In the genomic region with DNA sequence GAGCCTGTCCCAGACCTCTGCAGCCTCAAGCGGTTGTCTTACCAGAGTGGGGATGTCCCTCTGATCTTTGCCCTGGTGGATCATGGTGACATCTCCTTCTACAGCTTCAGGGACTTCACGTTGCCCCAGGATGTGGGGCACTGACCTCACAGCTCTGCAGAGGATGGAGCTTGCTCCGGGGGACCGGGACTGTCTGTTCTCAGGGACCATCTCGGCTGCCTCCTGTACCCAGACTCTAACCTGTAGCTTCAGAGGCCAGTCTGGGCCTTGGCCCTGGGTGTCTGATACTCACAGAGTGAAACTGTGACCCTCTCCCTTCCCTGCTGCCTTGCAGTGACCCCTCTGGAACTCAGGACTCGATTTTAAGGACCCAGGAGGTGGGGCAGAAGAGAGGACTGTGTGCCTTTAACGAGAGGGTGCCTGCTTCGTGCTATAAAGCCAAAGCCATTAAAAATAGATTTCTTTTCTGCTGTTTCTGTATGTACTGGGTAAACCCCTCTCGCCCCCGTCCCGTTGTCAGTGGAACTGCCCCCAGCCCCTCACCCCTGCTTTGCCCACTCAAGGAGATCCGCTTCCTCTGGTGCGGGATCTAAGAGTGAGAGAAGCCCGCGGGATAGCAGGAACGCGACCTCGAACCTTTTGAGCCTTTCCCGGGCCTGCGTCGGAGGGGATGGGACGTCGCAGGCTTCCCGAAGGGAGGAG, we compare ENCODE assay signal across 9 cellular contexts. TPM values are rescaled to one million over a fixed set of nuclear protein-coding genes. Genes with fewer than 3 reads are reported as not detected.
DNase-seq lines count a peak whose midpoint lies in the region; ATAC-seq and TF ChIP-seq lines count a peak whose summit lies in the region.
"Had no signal": no experiment of that assay in that cellular context is flagged by ENCODE, and none has a peak within 500 bp of the region (broad histone marks: within the 10 kb centered on the region; RNA-seq: fewer than 3 reads in every experiment).

No MANE protein-coding gene starts in this region.

- in situ Hi-C loops in GM13976 (cut with MboI; ENCODE audit: low sequenced_read_pairs, unreplicated experiment): no loop called here

- CTCF ChIA-PET in HEK293 (lab: Yijun Ruan, JAX): interaction anchor here (0.6 to 2.8 kb wide), 11 partner anchors 8 to 226 kb away, joined by 3 to 11 read pairs (median 4); partner anchors contain the start of gene TSEN54

- H3K4me1 Mint-ChIP-seq in activated T-helper 1 cell treated with anti-CD3 and anti-CD28 coated beads, Interleukin-12 subunit alpha, Interleukin-12 subunit beta, Interleukin-2, Interleukin-4 antibody, amounts not matched to agents 30 ng/mL and 10 ng/mL and 1 ng/mL, durations not matched to agents 14 hours and 24 hours and 36 hours (ENCODE audit: low read depth): peaks cover 6% of the 10 kb centered on the region

- no CpG with 5 or more reads among the region's 24 CpGs for WGBS in iPS DF 6.9 (ENCODE audit: insufficient coverage, insufficient read length)

- DNase-seq in activated T-helper 1 cell treated with anti-CD3 and anti-CD28 coated beads, Interleukin-12 subunit alpha, Interleukin-12 subunit beta, Interleukin-2, Interleukin-4 antibody, amounts not matched to agents 30 ng/mL and 10 ng/mL and 1 ng/mL, durations not matched to agents 14 hours and 24 hours and 36 hours (ENCODE audit: low spot score): no peak
- no peak for DNase-seq in iPS DF 6.9 (ENCODE audit: low read depth, low spot score)
- no peak for DNase-seq in skeletal muscle cell (ENCODE audit: low read depth)
- DNase-seq in GM13976 (ENCODE audit: low spot score): no peak
- DNase-seq in NCI-H748 treated with DMSO at 0.1 percent for 48 hours (lab: John Stamatoyannopoulos, UW): no peak

- H3K4me3 ChIP-seq in HEK293 (ENCODE audit: low read depth, low read length) (peak overlapping the region; percentile 54), iPS DF 6.9 (ENCODE audit: low read length) (peak overlapping the region; percentile 73; the same call in 1 of the 2 replicates), skeletal muscle cell (ENCODE audit: low read depth, low read length) (peak overlapping the region; percentile 49)

- ATAC-seq in GM21737 (IDR thresholded peaks at IDR 0.05; ENCODE audit: unreplicated experiment): no peak
- no peak for ATAC-seq in HG03565 (IDR thresholded peaks at IDR 0.05; ENCODE audit: unreplicated experiment)

- H3K27me3 Mint-ChIP-seq in activated T-helper 1 cell treated with anti-CD3 and anti-CD28 coated beads, Interleukin-12 subunit alpha, Interleukin-12 subunit beta, Interleukin-2, Interleukin-4 antibody, amounts not matched to agents 30 ng/mL and 10 ng/mL and 1 ng/mL, durations not matched to agents 14 hours and 24 hours and 36 hours (ENCODE audit: insufficient read depth): peaks cover 10% of the 10 kb centered on the region

- no peaks in the 10 kb centered on the region for H3K9me3 ChIP-seq in HEK293 (ENCODE audit: control insufficient read depth, insufficient read depth, low read depth, low read length)
- no peaks in the 10 kb centered on the region for H3K9me3 ChIP-seq in iPS DF 6.9 (ENCODE audit: control insufficient read depth, insufficient read depth, low read length)

- no peaks in the 10 kb centered on the region for H3K9me3 Mint-ChIP-seq in activated T-helper 1 cell treated with anti-CD3 and anti-CD28 coated beads, Interleukin-12 subunit alpha, Interleukin-12 subunit beta, Interleukin-2, Interleukin-4 antibody, amounts not matched to agents 30 ng/mL and 10 ng/mL and 1 ng/mL, durations not matched to agents 14 hours and 24 hours and 36 hours

- H3K4me1 ChIP-seq in HEK293 (ENCODE audit: control insufficient read depth, insufficient read depth, low read length) (peaks cover 5% of the 10 kb centered on the region), iPS DF 6.9 (ENCODE audit: control insufficient read depth, insufficient read depth, low read length) (no peaks in the 10 kb centered on the region)

- peaks cover 16% of the 10 kb centered on the region for H3K36me3 Mint-ChIP-seq in activated T-helper 1 cell treated with anti-CD3 and anti-CD28 coated beads, Interleukin-12 subunit alpha, Interleukin-12 subunit beta, Interleukin-2, Interleukin-4 antibody, amounts not matched to agents 30 ng/mL and 10 ng/mL and 1 ng/mL, durations not matched to agents 14 hours and 24 hours and 36 hours (ENCODE audit: low read depth)

- no peaks in the 10 kb centered on the region for H3K27me3 ChIP-seq in iPS DF 6.9 (ENCODE audit: control insufficient read depth, insufficient read depth, low read length)

- POLR2A ChIA-PET in HEK293 (lab: Yijun Ruan, JAX): interaction anchor here (0.5 to 2.2 kb wide), 18 partner anchors 8 to 387 kb away, joined by 3 to 35 read pairs (median 4); partner anchors contain the start of gene TSEN54

- intact Hi-C loops in activated T-helper 1 cell treated with anti-CD3 and anti-CD28 coated beads, Interleukin-12 subunit alpha, Interleukin-12 subunit beta, Interleukin-2, Interleukin-4 antibody, amounts not matched to agents 30 ng/mL and 10 ng/mL and 1 ng/mL, durations not matched to agents 14 hours and 24 hours and 36 hours (cut with micrococcal nuclease): loop anchor here (2.0 kb wide), 2 partner anchors 68 to 98 kb away; partner anchors contain the start of gene TMEM94

- TF ChIP-seq CTCF in HEK293 (tag by site-specific recombination; IDR thresholded peaks at IDR 0.05) (no peak), GM13976 (IDR thresholded peaks at IDR 0.05; ENCODE audit: borderline replicate concordance, control extremely low read depth, extremely low read depth, insufficient read depth, missing control alignments) (no peak)

- H3K27ac ChIP-seq in HEK293 (ENCODE audit: extremely low read depth, low read depth, low read length): peak overlapping the region; percentile 61
- no peak overlapping the region for H3K27ac ChIP-seq in iPS DF 6.9 (ENCODE audit: low read length)

- H3K36me3 ChIP-seq in HEK293 (ENCODE audit: control insufficient read depth in 2 of 2, insufficient read depth in 1 of 2, low read length in 2 of 2) (peaks cover 12 to 43% of the 10 kb centered on the region in 2 experiments; a peak in 2 of 3 replicates), iPS DF 6.9 (ENCODE audit: control insufficient read depth, insufficient read depth, low read length) (peaks cover 10% of the 10 kb centered on the region)

- no peak overlapping the region for H3K27ac Mint-ChIP-seq in activated T-helper 1 cell treated with anti-CD3 and anti-CD28 coated beads, Interleukin-12 subunit alpha, Interleukin-12 subunit beta, Interleukin-2, Interleukin-4 antibody, amounts not matched to agents 30 ng/mL and 10 ng/mL and 1 ng/mL, durations not matched to agents 14 hours and 24 hours and 36 hours

- H3K4me3 Mint-ChIP-seq in activated T-helper 1 cell treated with anti-CD3 and anti-CD28 coated beads, Interleukin-12 subunit alpha, Interleukin-12 subunit beta, Interleukin-2, Interleukin-4 antibody, amounts not matched to agents 30 ng/mL and 10 ng/mL and 1 ng/mL, durations not matched to agents 14 hours and 24 hours and 36 hours: peak overlapping the region; percentile 33

TF ChIP-seq in HEK293, 187 proteins besides CTCF, POLR2A, EP300 and RAD21:
- TF ChIP-seq ZNF654 (tag by site-specific recombination; IDR thresholded peaks at IDR 0.05; ENCODE audit: low read depth): no peak
- no peak for TF ChIP-seq RBAK (tag by site-specific recombination; IDR thresholded peaks at IDR 0.05)
- TF ChIP-seq ZNF175 (tag by site-specific recombination; IDR thresholded peaks at IDR 0.05): no peak
- 0 out of 2 replicates have a peak, but pooled peaks have one; percentile 10 for TF ChIP-seq SCRT1 (tag by site-specific recombination; IDR thresholded peaks at IDR 0.05; ENCODE audit: borderline replicate concordance)
- TF ChIP-seq ZNF624 (tag by site-specific recombination; IDR thresholded peaks at IDR 0.05): no peak
- TF ChIP-seq, protein P1, sequence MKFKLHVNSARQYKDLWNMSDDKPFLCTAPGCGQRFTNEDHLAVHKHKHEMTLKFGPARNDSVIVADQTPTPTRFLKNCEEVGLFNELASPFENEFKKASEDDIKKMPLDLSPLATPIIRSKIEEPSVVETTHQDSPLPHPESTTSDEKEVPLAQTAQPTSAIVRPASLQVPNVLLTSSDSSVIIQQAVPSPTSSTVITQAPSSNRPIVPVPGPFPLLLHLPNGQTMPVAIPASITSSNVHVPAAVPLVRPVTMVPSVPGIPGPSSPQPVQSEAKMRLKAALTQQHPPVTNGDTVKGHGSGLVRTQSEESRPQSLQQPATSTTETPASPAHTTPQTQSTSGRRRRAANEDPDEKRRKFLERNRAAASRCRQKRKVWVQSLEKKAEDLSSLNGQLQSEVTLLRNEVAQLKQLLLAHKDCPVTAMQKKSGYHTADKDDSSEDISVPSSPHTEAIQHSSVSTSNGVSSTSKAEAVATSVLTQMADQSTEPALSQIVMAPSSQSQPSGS (tag by site-specific recombination; IDR thresholded peaks at IDR 0.05; ENCODE audit: low read depth): no peak
- peak; percentile 67 for TF ChIP-seq ZBTB48 (tag by site-specific recombination; IDR thresholded peaks at IDR 0.05)

RNA-seq across cellular contexts. Expression of gene LLGL2, which starts 1.1 kb away (rescaled TPM):
- total RNA-seq in activated T-helper 1 cell treated with anti-CD3 and anti-CD28 coated beads, Interleukin-12 subunit alpha, Interleukin-12 subunit beta, Interleukin-2, Interleukin-4 antibody, amounts not matched to agents 30 ng/mL and 10 ng/mL and 1 ng/mL, durations not matched to agents 14 hours and 24 hours and 36 hours: 7.1 and 8.2 TPM in 2 replicates
- total RNA-seq: HT1080 had no signal

RNA-seq across cellular contexts. Expression of gene TSEN54, which starts 8.1 kb away (rescaled TPM):
- 65.9 and 72.6 TPM in 2 replicates for total RNA-seq in activated T-helper 1 cell treated with anti-CD3 and anti-CD28 coated beads, Interleukin-12 subunit alpha, Interleukin-12 subunit beta, Interleukin-2, Interleukin-4 antibody, amounts not matched to agents 30 ng/mL and 10 ng/mL and 1 ng/mL, durations not matched to agents 14 hours and 24 hours and 36 hours

RNA-seq across cellular contexts. Expression of gene CASKIN2, which starts 9.1 kb away (rescaled TPM):
- 0.88 and 2.0 TPM in 2 replicates for total RNA-seq in activated T-helper 1 cell treated with anti-CD3 and anti-CD28 coated beads, Interleukin-12 subunit alpha, Interleukin-12 subunit beta, Interleukin-2, Interleukin-4 antibody, amounts not matched to agents 30 ng/mL and 10 ng/mL and 1 ng/mL, durations not matched to agents 14 hours and 24 hours and 36 hours
